Comparison of ENCODE assay signal across 1 cellular context in the genomic region with DNA sequence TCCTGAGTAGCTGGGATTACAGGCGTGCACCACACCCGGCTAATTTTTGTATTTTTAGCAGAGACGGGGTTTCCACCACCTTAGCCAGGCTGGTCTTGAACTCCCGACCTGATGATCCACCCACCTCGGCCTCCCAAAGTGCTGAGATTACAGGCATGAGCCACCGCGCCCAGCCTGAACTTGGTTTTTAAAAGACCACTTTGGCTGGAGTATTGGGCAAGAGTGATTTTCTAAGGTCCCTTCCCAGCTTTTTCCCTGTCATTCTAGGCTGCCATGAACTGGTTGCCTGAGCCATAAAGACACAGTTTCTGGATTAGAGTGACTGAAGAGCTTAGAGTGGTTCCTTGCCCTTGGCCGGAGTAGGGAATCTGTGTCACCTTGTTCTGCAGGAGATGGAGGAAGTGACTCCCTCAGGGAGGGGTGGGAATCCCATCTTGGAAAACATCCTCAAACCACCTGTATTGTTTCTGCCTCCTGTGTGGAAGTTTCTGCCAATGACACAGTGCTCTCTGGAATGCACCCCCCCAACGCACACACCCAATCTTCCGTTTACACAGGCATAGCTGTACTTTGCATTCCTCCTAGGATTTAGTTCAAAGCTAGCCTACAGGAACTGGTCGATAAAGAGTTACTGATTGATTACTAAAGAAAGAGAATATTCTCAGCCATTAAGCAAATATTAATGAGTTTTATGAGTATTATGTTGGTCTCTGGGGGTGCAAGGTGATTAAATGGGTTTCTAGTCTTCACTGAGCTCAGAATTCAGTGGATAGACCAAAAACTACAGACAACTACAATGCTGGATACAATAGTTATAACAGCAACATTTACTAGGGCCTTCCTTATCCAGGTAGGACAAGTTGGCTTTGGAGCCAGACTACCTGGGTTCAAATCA.
TF ChIP-seq lines count a peak whose summit lies in the region.

No MANE protein-coding gene starts in this region.

TF ChIP-seq in HepG2, 621 proteins besides CTCF, POLR2A, EP300 and RAD21 (continued from another document and continues in another):
- TF ChIP-seq, protein P1, sequence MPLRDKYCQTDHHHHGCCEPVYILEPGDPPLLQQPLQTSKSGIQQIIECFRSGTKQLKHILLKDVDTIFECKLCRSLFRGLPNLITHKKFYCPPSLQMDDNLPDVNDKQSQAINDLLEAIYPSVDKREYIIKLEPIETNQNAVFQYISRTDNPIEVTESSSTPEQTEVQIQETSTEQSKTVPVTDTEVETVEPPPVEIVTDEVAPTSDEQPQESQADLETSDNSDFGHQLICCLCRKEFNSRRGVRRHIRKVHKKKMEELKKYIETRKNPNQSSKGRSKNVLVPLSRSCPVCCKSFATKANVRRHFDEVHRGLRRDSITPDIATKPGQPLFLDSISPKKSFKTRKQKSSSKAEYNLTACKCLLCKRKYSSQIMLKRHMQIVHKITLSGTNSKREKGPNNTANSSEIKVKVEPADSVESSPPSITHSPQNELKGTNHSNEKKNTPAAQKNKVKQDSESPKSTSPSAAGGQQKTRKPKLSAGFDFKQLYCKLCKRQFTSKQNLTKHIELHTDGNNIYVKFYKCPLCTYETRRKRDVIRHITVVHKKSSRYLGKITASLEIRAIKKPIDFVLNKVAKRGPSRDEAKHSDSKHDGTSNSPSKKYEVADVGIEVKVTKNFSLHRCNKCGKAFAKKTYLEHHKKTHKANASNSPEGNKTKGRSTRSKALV (CRISPR knock-in tag; IDR thresholded peaks at IDR 0.05): peak; percentile 95
- no peak for TF ChIP-seq CHCHD3 (CRISPR knock-in tag; IDR thresholded peaks at IDR 0.05)
- peak; percentile 81; the same call in 1 of the 2 replicates for TF ChIP-seq ZNF891 (CRISPR knock-in tag; IDR thresholded peaks at IDR 0.05)
- peak; percentile 85 for TF ChIP-seq ZBTB21 (CRISPR knock-in tag; IDR thresholded peaks at IDR 0.05)
- TF ChIP-seq CAMTA2 (CRISPR knock-in tag; IDR thresholded peaks at IDR 0.05; ENCODE audit: borderline replicate concordance): no peak
- TF ChIP-seq ZBTB49 (CRISPR knock-in tag; IDR thresholded peaks at IDR 0.05; ENCODE audit: borderline replicate concordance): peak; percentile 80; the same call in 1 of the 2 replicates
- TF ChIP-seq MAFK (conservative IDR thresholded peaks at IDR 0.05 in 1 of 2, IDR thresholded peaks at IDR 0.05 in 1 of 2; ENCODE audit: low read length in 2 of 2): no peak; a peak in 1 of 4 replicates
- TF ChIP-seq HOXA3 (CRISPR knock-in tag; IDR thresholded peaks at IDR 0.05): peak; percentile 98
- TF ChIP-seq TSC22D2 (CRISPR knock-in tag; IDR thresholded peaks at IDR 0.05; ENCODE audit: borderline replicate concordance): peak; percentile 79; the same call in 1 of the 2 replicates
- TF ChIP-seq ZNF614 (CRISPR knock-in tag; IDR thresholded peaks at IDR 0.05; ENCODE audit: borderline replicate concordance): peak; percentile 98
- no peak for TF ChIP-seq ZNF572 (CRISPR knock-in tag; IDR thresholded peaks at IDR 0.05)
- TF ChIP-seq, protein P2, sequence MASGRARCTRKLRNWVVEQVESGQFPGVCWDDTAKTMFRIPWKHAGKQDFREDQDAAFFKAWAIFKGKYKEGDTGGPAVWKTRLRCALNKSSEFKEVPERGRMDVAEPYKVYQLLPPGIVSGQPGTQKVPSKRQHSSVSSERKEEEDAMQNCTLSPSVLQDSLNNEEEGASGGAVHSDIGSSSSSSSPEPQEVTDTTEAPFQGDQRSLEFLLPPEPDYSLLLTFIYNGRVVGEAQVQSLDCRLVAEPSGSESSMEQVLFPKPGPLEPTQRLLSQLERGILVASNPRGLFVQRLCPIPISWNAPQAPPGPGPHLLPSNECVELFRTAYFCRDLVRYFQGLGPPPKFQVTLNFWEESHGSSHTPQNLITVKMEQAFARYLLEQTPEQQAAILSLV (CRISPR knock-in tag; IDR thresholded peaks at IDR 0.05; ENCODE audit: borderline replicate concordance): peak; percentile 96
- peak; percentile 83 for TF ChIP-seq ELF1 (CRISPR knock-in tag; IDR thresholded peaks at IDR 0.05)
- peak; percentile 89 for TF ChIP-seq ZBTB8A (CRISPR knock-in tag; IDR thresholded peaks at IDR 0.05; ENCODE audit: borderline replicate concordance, low read depth)
- TF ChIP-seq SOX13 (IDR thresholded peaks at IDR 0.05): peak; percentile 99
- TF ChIP-seq SOX13 (CRISPR knock-in tag; conservative IDR thresholded peaks at IDR 0.05 in 1 of 2, IDR thresholded peaks at IDR 0.05 in 1 of 2): peak in 1 of 2 experiments; percentile 100; a peak in 2 of 4 replicates
- TF ChIP-seq ISL2 (CRISPR knock-in tag; IDR thresholded peaks at IDR 0.05): peak; percentile 100
- TF ChIP-seq YEATS4 (CRISPR knock-in tag; IDR thresholded peaks at IDR 0.05; ENCODE audit: borderline replicate concordance): peak; percentile 96
- TF ChIP-seq SAP130 (CRISPR knock-in tag; IDR thresholded peaks at IDR 0.05; ENCODE audit: low read depth): peak; percentile 99
- peak; percentile 86; the same call in 1 of the 2 replicates for TF ChIP-seq ZBTB26 (CRISPR knock-in tag; IDR thresholded peaks at IDR 0.05; ENCODE audit: borderline replicate concordance)
- TF ChIP-seq PCBP2 (optimal IDR thresholded peaks at IDR 0.05; ENCODE audit: low read depth, low read length, poor library complexity, severe bottlenecking): no peak
- peak; percentile 99 for TF ChIP-seq IRF2 (CRISPR knock-in tag; IDR thresholded peaks at IDR 0.05)
- peak; percentile 96 for TF ChIP-seq ZMYM4 (CRISPR knock-in tag; IDR thresholded peaks at IDR 0.05)
- peak; percentile 98 for TF ChIP-seq TBX3 (IDR thresholded peaks at IDR 0.05; ENCODE audit: borderline replicate concordance)
- peak; percentile 73; the same call in 1 of the 2 replicates for TF ChIP-seq TAF1 (CRISPR knock-in tag; IDR thresholded peaks at IDR 0.05)
- TF ChIP-seq ZNF101 (CRISPR knock-in tag; IDR thresholded peaks at IDR 0.05; ENCODE audit: borderline replicate concordance, low read depth): no peak; the same call in 1 of the 2 replicates
- TF ChIP-seq, protein P3, sequence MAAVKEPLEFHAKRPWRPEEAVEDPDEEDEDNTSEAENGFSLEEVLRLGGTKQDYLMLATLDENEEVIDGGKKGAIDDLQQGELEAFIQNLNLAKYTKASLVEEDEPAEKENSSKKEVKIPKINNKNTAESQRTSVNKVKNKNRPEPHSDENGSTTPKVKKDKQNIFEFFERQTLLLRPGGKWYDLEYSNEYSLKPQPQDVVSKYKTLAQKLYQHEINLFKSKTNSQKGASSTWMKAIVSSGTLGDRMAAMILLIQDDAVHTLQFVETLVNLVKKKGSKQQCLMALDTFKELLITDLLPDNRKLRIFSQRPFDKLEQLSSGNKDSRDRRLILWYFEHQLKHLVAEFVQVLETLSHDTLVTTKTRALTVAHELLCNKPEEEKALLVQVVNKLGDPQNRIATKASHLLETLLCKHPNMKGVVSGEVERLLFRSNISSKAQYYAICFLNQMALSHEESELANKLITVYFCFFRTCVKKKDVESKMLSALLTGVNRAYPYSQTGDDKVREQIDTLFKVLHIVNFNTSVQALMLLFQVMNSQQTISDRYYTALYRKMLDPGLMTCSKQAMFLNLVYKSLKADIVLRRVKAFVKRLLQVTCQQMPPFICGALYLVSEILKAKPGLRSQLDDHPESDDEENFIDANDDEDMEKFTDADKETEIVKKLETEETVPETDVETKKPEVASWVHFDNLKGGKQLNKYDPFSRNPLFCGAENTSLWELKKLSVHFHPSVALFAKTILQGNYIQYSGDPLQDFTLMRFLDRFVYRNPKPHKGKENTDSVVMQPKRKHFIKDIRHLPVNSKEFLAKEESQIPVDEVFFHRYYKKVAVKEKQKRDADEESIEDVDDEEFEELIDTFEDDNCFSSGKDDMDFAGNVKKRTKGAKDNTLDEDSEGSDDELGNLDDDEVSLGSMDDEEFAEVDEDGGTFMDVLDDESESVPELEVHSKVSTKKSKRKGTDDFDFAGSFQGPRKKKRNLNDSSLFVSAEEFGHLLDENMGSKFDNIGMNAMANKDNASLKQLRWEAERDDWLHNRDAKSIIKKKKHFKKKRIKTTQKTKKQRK (IDR thresholded peaks at IDR 0.05; ENCODE audit: low read length): no peak
- TF ChIP-seq ZSCAN22 (CRISPR knock-in tag; IDR thresholded peaks at IDR 0.05): peak; percentile 75; the same call in 1 of the 2 replicates
- peak; percentile 72 for TF ChIP-seq NFYC (CRISPR knock-in tag; IDR thresholded peaks at IDR 0.05)
- TF ChIP-seq SMYD3 (CRISPR knock-in tag; IDR thresholded peaks at IDR 0.05): peak; percentile 98; the same call in 1 of the 2 replicates
- TF ChIP-seq ZNF337 (CRISPR knock-in tag; IDR thresholded peaks at IDR 0.05; ENCODE audit: borderline replicate concordance, low read depth): peak; percentile 85; the same call in 1 of the 2 replicates
- peak; percentile 90 for TF ChIP-seq ZNF687 (CRISPR knock-in tag; IDR thresholded peaks at IDR 0.05)
- TF ChIP-seq HNRNPLL (IDR thresholded peaks at IDR 0.05; ENCODE audit: low read depth, low read length, poor library complexity, severe bottlenecking): no peak
- TF ChIP-seq ZSCAN25 (CRISPR knock-in tag; IDR thresholded peaks at IDR 0.05): peak; percentile 96
- TF ChIP-seq EEA1 (CRISPR knock-in tag; IDR thresholded peaks at IDR 0.05; ENCODE audit: borderline replicate concordance): no peak
- peak; percentile 94 for TF ChIP-seq ZNF652 (CRISPR knock-in tag; IDR thresholded peaks at IDR 0.05; ENCODE audit: borderline replicate concordance, low read depth)
- peak; percentile 33; the same call in 1 of the 2 replicates for TF ChIP-seq ZNF451 (CRISPR knock-in tag; IDR thresholded peaks at IDR 0.05)
